In genomic region chr20:41028359-41029149, GRCh38 we compare ENCODE assay signal across 7 cellular contexts. TPM values are rescaled to one million over a fixed set of nuclear protein-coding genes. Genes with fewer than 3 reads are reported as not detected.
A peak's percentile ranks its signal among the peaks of the same experiment; 100 is the strongest.
DNase-seq lines count a peak whose midpoint lies in the region; ATAC-seq, FAIRE-seq and TF ChIP-seq lines count a peak whose summit lies in the region.

Gene TOP1 (plus strand): TSS chr20:41028822. CDS start chr20:41029068, 246 bp downstream.

- peak; percentile 99 for FAIRE-seq in GM18507 (lab: Jason Lieb, UNC)

- in situ Hi-C loops in astrocyte of the cerebellum (cut with HindIII; ENCODE audit: low sequenced_read_pairs): no loop called here

- peak within 1 kb of the TSS; percentile 81 for H3K4me3 ChIP-seq in astrocyte of the cerebellum (ENCODE audit: low read depth, low read length)

- TF ChIP-seq CTCF in astrocyte of the cerebellum (IDR thresholded peaks at IDR 0.05; ENCODE audit: low read depth, low read length, missing control alignments): no peak

- peak; percentile 100 for DNase-seq in GM18507 (ENCODE audit: extremely low spot score, insufficient read length, low read depth)
- peak; percentile 93 for DNase-seq in NCI-H2029 treated with DMSO at 0.1 percent for 48 hours (lab: John Stamatoyannopoulos, UW)
- DNase-seq in T-helper 9 cell: peak; percentile 100
- DNase-seq in astrocyte of the cerebellum (ENCODE audit: low read depth): peak; percentile 100
- DNase-seq in hepatic stellate cell (ENCODE audit: low spot score): peak; percentile 98
- DNase-seq in renal cortical epithelial cell (ENCODE audit: low read depth): peak; percentile 98

- ATAC-seq in HG02981 (IDR thresholded peaks at IDR 0.05; ENCODE audit: unreplicated experiment): peak; percentile 91

RNA-seq across cellular contexts. Expression of gene TOP1, which starts in this region (rescaled TPM):
- 22.1 and 66.3 TPM in 2 replicates for total RNA-seq in renal cortical epithelial cell

Comparison
In these comparisons a context has a peak if more than half of its experiments do, and no peak if none do; other contexts are left out.
1. Peak in every context shown above with its lines: DNase-seq, ATAC-seq and H3K4me3 ChIP-seq.